Comparison of ENCODE assay signal across 9 cellular contexts in genomic region chr3:104628185-104628789, GRCh38.
DNase-seq lines count a peak whose midpoint lies in the region; ATAC-seq, FAIRE-seq and TF ChIP-seq lines count a peak whose summit lies in the region.
"Had no signal": no experiment of that assay in that cellular context is flagged by ENCODE, and none has a peak within 500 bp of the region (broad histone marks: within the 10 kb centered on the region; RNA-seq: fewer than 3 reads in every experiment).

No MANE protein-coding gene starts in this region.

- no peak overlapping the region for H3K27ac Mint-ChIP-seq in mesothelial cell of epicardium
- no peak overlapping the region for H3K27ac Mint-ChIP-seq in activated T-cell treated with anti-CD3 and anti-CD28 coated beads, Interleukin-2, amount 50 U/mL, for 24 hours
- H3K27ac Mint-ChIP-seq: CD4-positive, alpha-beta memory T cell had no signal

- no peaks in the 10 kb centered on the region for H3K27me3 Mint-ChIP-seq in mesothelial cell of epicardium (ENCODE audit: low read depth)
- no peaks in the 10 kb centered on the region for H3K27me3 Mint-ChIP-seq in activated T-cell treated with anti-CD3 and anti-CD28 coated beads, Interleukin-2, amount 50 U/mL, for 24 hours

- peak; percentile 66 for TF ChIP-seq CTCF in bronchial epithelial cell (IDR thresholded peaks at IDR 0.05; ENCODE audit: insufficient read depth, low read length, severe bottlenecking)
- peak; percentile 77 for TF ChIP-seq CTCF in mesothelial cell of epicardium (IDR thresholded peaks at IDR 0.05; ENCODE audit: unreplicated experiment)

- H3K4me1 Mint-ChIP-seq in mesothelial cell of epicardium: no peaks in the 10 kb centered on the region
- H3K4me1 Mint-ChIP-seq in activated T-cell treated with anti-CD3 and anti-CD28 coated beads, Interleukin-2, amount 50 U/mL, for 24 hours (ENCODE audit: low read depth): no peaks in the 10 kb centered on the region
- H3K4me1 Mint-ChIP-seq: CD4-positive, alpha-beta memory T cell had no signal

- H3K36me3 ChIP-seq in bronchial epithelial cell (ENCODE audit: control insufficient read depth, insufficient read depth, low read length): no peaks in the 10 kb centered on the region

- FAIRE-seq in bronchial epithelial cell (lab: Jason Lieb, UNC): no peak

- H3K4me3 ChIP-seq in bronchial epithelial cell (ENCODE audit: low read depth, low read length): no peak overlapping the region

- no peaks in the 10 kb centered on the region for H3K27me3 ChIP-seq in bronchial epithelial cell (ENCODE audit: control insufficient read depth, insufficient read depth, low read length)

- peak; percentile 81 for ATAC-seq in HG02759 (IDR thresholded peaks at IDR 0.05; ENCODE audit: unreplicated experiment)

- no peak overlapping the region for H3K4me3 Mint-ChIP-seq in mesothelial cell of epicardium
- H3K4me3 Mint-ChIP-seq in activated T-cell treated with anti-CD3 and anti-CD28 coated beads, Interleukin-2, amount 50 U/mL, for 24 hours: no peak overlapping the region
- H3K4me3 Mint-ChIP-seq: CD4-positive, alpha-beta memory T cell had no signal

- peaks cover 15% of the 10 kb centered on the region for H3K9me3 Mint-ChIP-seq in mesothelial cell of epicardium
- H3K9me3 Mint-ChIP-seq in activated T-cell treated with anti-CD3 and anti-CD28 coated beads, Interleukin-2, amount 50 U/mL, for 24 hours: no peaks in the 10 kb centered on the region
- H3K9me3 Mint-ChIP-seq: CD4-positive, alpha-beta memory T cell had no signal

- peaks cover 3% of the 10 kb centered on the region for H3K36me3 Mint-ChIP-seq in mesothelial cell of epicardium
- no peaks in the 10 kb centered on the region for H3K36me3 Mint-ChIP-seq in activated T-cell treated with anti-CD3 and anti-CD28 coated beads, Interleukin-2, amount 50 U/mL, for 24 hours (ENCODE audit: low read depth)
- H3K36me3 Mint-ChIP-seq: CD4-positive, alpha-beta memory T cell had no signal

- DNase-seq in NCI-H146 (lab: John Stamatoyannopoulos, UW) (peak; percentile 22), NCI-H146 treated with DMSO at 0.1 percent for 48 hours (lab: John Stamatoyannopoulos, UW; ENCODE audit: unreplicated experiment) (no peak), NCI-H2196 (lab: John Stamatoyannopoulos, UW; ENCODE audit: unreplicated experiment) (peak; percentile 56), bronchial epithelial cell (ENCODE audit: low read depth) (peak; percentile 75), mesothelial cell of epicardium (ENCODE audit: low spot score in 2 of 2, unreplicated experiment in 2 of 2) (no peak), activated gamma-delta T cell treated with Interleukin-2 at 50 U/mL for 16 hours (no peak)
- no peak for DNase-seq in activated T-cell treated with anti-CD3 and anti-CD28 coated beads, Interleukin-2, amount 50 U/mL, for 24 hours

Comparison
In these comparisons a context has a peak if more than half of its experiments do, and no peak if none do; other contexts are left out.
1. DNase-seq: peak in NCI-H146 (single experiment), NCI-H2196 (single experiment) and bronchial epithelial cell (single experiment); none in NCI-H146 treated with DMSO at 0.1 percent for 48 hours (single experiment), mesothelial cell of epicardium (0 of 2), activated gamma-delta T cell treated with Interleukin-2 at 50 U/mL for 16 hours (single experiment) and activated T-cell treated with anti-CD3 and anti-CD28 coated beads, Interleukin-2, amount 50 U/mL, for 24 hours (single experiment).